In the genomic region with DNA sequence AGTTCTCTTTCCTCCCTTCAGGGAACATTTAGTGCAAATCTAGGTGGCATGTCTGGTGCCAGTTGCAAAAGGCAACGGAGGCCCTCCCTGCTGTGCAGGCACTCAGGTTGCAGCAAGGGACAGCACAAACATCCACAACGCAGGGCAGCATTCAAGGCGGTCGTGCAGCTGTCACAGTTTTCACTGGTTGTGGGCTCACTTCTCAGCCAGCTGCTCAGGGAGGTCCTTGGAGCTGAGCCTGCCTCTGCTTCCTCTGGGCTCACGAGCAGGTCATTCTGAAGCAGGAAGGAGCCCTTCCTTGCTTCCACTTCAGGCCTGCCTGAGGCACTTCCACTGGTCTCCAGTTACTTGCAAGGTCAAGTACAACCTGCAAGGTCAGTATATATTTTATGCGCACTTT, we compare ENCODE assay signal across 2 cellular contexts.
A peak's percentile ranks its signal among the peaks of the same experiment; 100 is the strongest.
TF ChIP-seq lines count a peak whose summit lies in the region.

No MANE protein-coding gene starts in this region.

TF ChIP-seq in liver, 16 proteins besides CTCF, POLR2A, EP300 and RAD21:
- TF ChIP-seq JUND (IDR thresholded peaks at IDR 0.05) = no peak
- TF ChIP-seq NR2F2 (IDR thresholded peaks at IDR 0.05) = peak; percentile 29

TF ChIP-seq in HepG2, 621 proteins besides CTCF, POLR2A, EP300 and RAD21:
- TF ChIP-seq ZNF639 (CRISPR knock-in tag; conservative IDR thresholded peaks at IDR 0.05) = no peak
- TF ChIP-seq RFX5 (IDR thresholded peaks at IDR 0.05; ENCODE audit: low read depth, low read length) = no peak
- TF ChIP-seq TBL1XR1 (IDR thresholded peaks at IDR 0.05; ENCODE audit: borderline replicate concordance, low read length, partially characterized antibody) = no peak
